ENCODE assay signal across 24 cellular contexts in genomic region chr12:12212769-12213168, GRCh38.
"Had no signal": no experiment of that assay in that cellular context is flagged by ENCODE, and none has a peak within 500 bp of the region (broad histone marks: within the 10 kb centered on the region; RNA-seq: fewer than 3 reads in every experiment).

No MANE protein-coding gene starts in this region.

- H3K9me3 ChIP-seq: testis had no signal

- H3K27ac ChIP-seq: coronary artery, dorsolateral prefrontal cortex, neural progenitor cell, testis had no signal

- ATAC-seq: activated CD8-positive, alpha-beta T cell treated with anti-CD3 and anti-CD28 coated beads for 36 hours; activated naive CD8-positive, alpha-beta T cell treated with anti-CD3 and anti-CD28 coated beads, Interleukin-2, amount 50 U/mL, for 24 hours; activated T-cell treated with anti-CD3 and anti-CD28 coated beads, Interleukin-2, amount 50 U/mL, for 4 hours; left cardiac atrium; natural killer cell; right cardiac atrium; stimulated activated naive CD8-positive, alpha-beta T cell treated with anti-CD3 and anti-CD28 coated beads, Interleukin-15, Interleukin-2, amounts not matched to agents 100 U/mL and 50 U/mL, for 24 hours had no signal

- H3K4me3 ChIP-seq: coronary artery, dorsolateral prefrontal cortex, neural progenitor cell, testis had no signal

- H3K27me3 ChIP-seq: dorsolateral prefrontal cortex, neural progenitor cell, testis had no signal

- FAIRE-seq: keratinocyte, urothelium cell line had no signal

- DNase-seq: activated B cell treated with CpG ODN at 0.5 μM for 24 hours; activated CD4-positive, alpha-beta T cell treated with anti-CD3 and anti-CD28 coated beads, Interleukin-2, amount 50 U/mL, for 1 hour; activated CD8-positive, alpha-beta T cell treated with anti-CD3 and anti-CD28 coated beads for 36 hours; activated naive CD8-positive, alpha-beta T cell treated with anti-CD3 and anti-CD28 coated beads, Interleukin-2, amount 50 U/mL, for 24 hours; activated T-cell treated with anti-CD3 and anti-CD28 coated beads, Interleukin-2, amount 50 U/mL, for 4 hours; amygdala; cerebellar nuclear complex; dorsolateral prefrontal cortex; effector memory CD4-positive, alpha-beta T cell; erythroblast; head of caudate nucleus; hippocampal formation; left cardiac atrium; midbrain; natural killer cell; posterior cingulate gyrus; right cardiac atrium; stimulated activated CD4-positive, alpha-beta T cell treated with anti-CD3 and anti-CD28 coated beads, Interleukin-2, amount 100 ng/mL, for 48 hours; stimulated activated naive CD8-positive, alpha-beta T cell treated with anti-CD3 and anti-CD28 coated beads, Interleukin-15, Interleukin-2, amounts not matched to agents 100 U/mL and 50 U/mL, for 24 hours; testis had no signal

- H3K36me3 ChIP-seq: neural progenitor cell had no signal
